In the genomic region with DNA sequence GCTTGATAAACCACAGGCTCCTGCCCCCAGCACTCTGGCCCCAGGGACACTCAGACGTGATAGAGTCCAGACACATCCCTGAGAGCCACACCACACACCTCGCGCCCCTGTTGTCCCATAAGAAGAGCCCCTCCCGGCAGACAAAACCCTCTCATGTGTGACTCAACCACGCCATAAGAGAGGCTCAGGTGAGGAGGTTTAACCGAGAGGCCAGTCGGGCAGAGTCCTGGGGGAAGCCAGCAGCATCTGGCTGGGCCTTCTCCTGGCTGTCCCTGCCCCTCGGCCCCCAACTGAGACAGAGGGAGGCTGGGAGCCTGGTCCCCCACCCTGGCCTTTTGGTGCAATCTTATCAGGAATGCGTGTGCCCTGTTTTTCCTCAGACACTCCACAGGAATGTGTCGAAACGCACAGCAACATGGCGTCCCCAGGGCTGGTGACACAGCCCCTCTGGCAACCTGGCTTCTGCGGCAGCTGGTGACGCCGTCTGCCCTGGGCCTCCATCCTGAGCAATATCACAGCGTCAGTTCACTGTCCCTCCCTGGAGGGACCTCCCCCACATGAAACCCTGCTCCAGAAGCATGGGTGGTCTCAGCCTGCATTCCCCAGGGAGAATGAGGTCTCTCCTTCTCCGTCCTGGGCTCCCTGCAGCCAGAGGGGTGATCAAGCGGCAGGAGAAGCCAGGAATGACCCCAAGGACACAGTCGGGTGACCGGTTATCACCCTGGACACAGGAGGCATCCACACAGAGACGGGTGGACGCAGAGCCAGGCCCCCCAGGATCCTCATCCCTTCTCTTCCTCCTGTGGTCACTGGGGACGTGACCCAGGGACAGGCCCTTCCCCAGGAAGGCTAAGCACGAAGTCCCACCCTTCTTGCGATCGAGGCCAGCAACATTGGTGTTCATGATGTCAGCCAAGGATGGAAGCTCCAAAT, we compare ENCODE assay signal across 13 cellular contexts.
"Had no signal": no experiment of that assay in that cellular context is flagged by ENCODE, and none has a peak within 500 bp of the region (broad histone marks: within the 10 kb centered on the region; RNA-seq: fewer than 3 reads in every experiment).

No MANE protein-coding gene starts in this region.

- ATAC-seq: gastroesophageal sphincter, left colon had no signal

- DNase-seq: activated B cell treated with CpG ODN at 0.5 μM for 24 hours; activated CD4-positive, alpha-beta T cell treated with anti-CD3 and anti-CD28 coated beads, Interleukin-2, amount 10 ng/mL, durations not matched to agents 24 days and 14 days; activated CD8-positive, alpha-beta memory T cell treated with anti-CD3 and anti-CD28 coated beads for 24 hours; activated naive CD4-positive, alpha-beta T cell treated with anti-CD3 and anti-CD28 coated beads, Interleukin-2, amount 10 ng/mL, durations not matched to agents 7 days and 5 days; adrenal gland; immature natural killer cell; left colon; nucleus accumbens; stimulated activated CD4-positive, alpha-beta T cell treated with anti-CD3 and anti-CD28 coated beads, Interleukin-4, amount 100 ng/mL, for 4 hours; stomach; T-helper 2 cell had no signal

- H3K4me1 ChIP-seq: adrenal gland, gastroesophageal sphincter had no signal

- H3K27ac ChIP-seq: adrenal gland, gastroesophageal sphincter, stomach, thoracic aorta had no signal

- H3K9me3 ChIP-seq: adrenal gland, gastroesophageal sphincter, stomach, thoracic aorta had no signal

- H3K36me3 ChIP-seq: adrenal gland, gastroesophageal sphincter, stomach, thoracic aorta had no signal

- H3K27me3 ChIP-seq: adrenal gland, gastroesophageal sphincter, stomach had no signal

- H3K4me3 ChIP-seq: adrenal gland, gastroesophageal sphincter, stomach, thoracic aorta had no signal
